In the genomic region with DNA sequence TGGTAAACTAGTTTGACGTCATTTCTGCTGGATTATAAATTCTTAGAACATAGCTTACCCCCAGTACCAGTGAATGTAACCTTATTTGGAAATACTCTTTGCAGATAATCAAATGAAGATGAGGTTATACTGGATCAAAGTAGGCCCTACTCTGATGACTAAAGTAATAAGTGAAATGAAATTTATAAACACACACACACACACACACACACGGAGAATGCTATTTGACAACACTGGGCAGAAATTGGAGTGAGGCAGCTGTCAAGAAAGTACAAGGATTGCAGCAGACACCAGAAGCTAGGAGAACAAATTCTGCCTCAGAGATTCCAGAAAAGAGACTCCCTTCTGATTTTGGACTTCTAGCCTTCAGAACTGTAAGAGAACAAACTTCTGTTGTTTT, we compare ENCODE assay signal across 17 cellular contexts.
"Had no signal": no experiment of that assay in that cellular context is flagged by ENCODE, and none has a peak within 500 bp of the region (broad histone marks: within the 10 kb centered on the region; RNA-seq: fewer than 3 reads in every experiment).

No MANE protein-coding gene starts in this region.

- H3K27me3 Mint-ChIP-seq: natural killer cell treated with Interleukin-12 subunit alpha and Interleukin-12 subunit beta and Interleukin-15 and Interleukin-18, amount 100 ng/mL, for 72 hours; stimulated activated naive CD8-positive, alpha-beta T cell treated with anti-CD3 and anti-CD28 coated beads, Interleukin-15, Interleukin-2, amounts not matched to agents 100 ng/mL and 50 ng/mL, for 24 hours had no signal

- H3K4me3 Mint-ChIP-seq: activated CD8-positive, alpha-beta T cell treated with anti-CD3 and anti-CD28 coated beads, Interleukin-2, amount 10 ng/mL, durations not matched to agents 7 days and 5 days; immature natural killer cell; natural killer cell treated with Interleukin-12 subunit alpha and Interleukin-12 subunit beta and Interleukin-15 and Interleukin-18, amount 100 ng/mL, for 72 hours; stimulated activated naive CD8-positive, alpha-beta T cell treated with anti-CD3 and anti-CD28 coated beads, Interleukin-15, Interleukin-2, amounts not matched to agents 100 ng/mL and 50 ng/mL, for 24 hours had no signal

- H3K4me3 ChIP-seq: colonic mucosa, psoas muscle, testis had no signal

- H3K36me3 ChIP-seq: colonic mucosa had no signal

- H3K4me1 Mint-ChIP-seq: immature natural killer cell had no signal

- H3K4me1 ChIP-seq: colonic mucosa, psoas muscle, testis had no signal

- H3K27ac ChIP-seq: colonic mucosa, psoas muscle, testis had no signal

- H3K9me3 ChIP-seq: colonic mucosa, psoas muscle, testis had no signal

- H3K27ac Mint-ChIP-seq: activated CD8-positive, alpha-beta T cell treated with anti-CD3 and anti-CD28 coated beads, Interleukin-2, amount 10 ng/mL, durations not matched to agents 7 days and 5 days; immature natural killer cell; natural killer cell treated with Interleukin-12 subunit alpha and Interleukin-12 subunit beta and Interleukin-15 and Interleukin-18, amount 100 ng/mL, for 72 hours; stimulated activated naive CD8-positive, alpha-beta T cell treated with anti-CD3 and anti-CD28 coated beads, Interleukin-15, Interleukin-2, amounts not matched to agents 100 ng/mL and 50 ng/mL, for 24 hours had no signal

- DNase-seq: activated CD4-positive, alpha-beta T cell treated with anti-CD3 and anti-CD28 coated beads for 1 hour; activated CD8-positive, alpha-beta memory T cell treated with anti-CD3 and anti-CD28 coated beads, Interleukin-2, amount 50 U/mL, for 48 hours; activated CD8-positive, alpha-beta T cell treated with anti-CD3 and anti-CD28 coated beads, Interleukin-2, amount 10 ng/mL, durations not matched to agents 7 days and 5 days; activated naive CD4-positive, alpha-beta T cell; colonic mucosa; effector CD4-positive, alpha-beta T cell; glutamatergic neuron; immature natural killer cell; mammary epithelial cell; occipital lobe; psoas muscle; stimulated activated CD4-positive, alpha-beta T cell treated with anti-CD3 and anti-CD28 coated beads, Interleukin-4, amount 100 ng/mL, for 1 hour; testis had no signal

- H3K36me3 Mint-ChIP-seq: immature natural killer cell; natural killer cell treated with Interleukin-12 subunit alpha and Interleukin-12 subunit beta and Interleukin-15 and Interleukin-18, amount 100 ng/mL, for 72 hours had no signal

- ATAC-seq: activated CD8-positive, alpha-beta T cell treated with anti-CD3 and anti-CD28 coated beads, Interleukin-2, amount 10 ng/mL, durations not matched to agents 7 days and 5 days; left lobe of liver; natural killer cell treated with Interleukin-12 subunit alpha and Interleukin-12 subunit beta and Interleukin-15 and Interleukin-18, amount 100 ng/mL, for 72 hours; psoas muscle; sciatic nerve had no signal

- H3K27me3 ChIP-seq: colonic mucosa, testis had no signal

- H3K9me3 Mint-ChIP-seq: stimulated activated naive CD8-positive, alpha-beta T cell treated with anti-CD3 and anti-CD28 coated beads, Interleukin-15, Interleukin-2, amounts not matched to agents 100 ng/mL and 50 ng/mL, for 24 hours had no signal
